In genomic region chr2:75276093-75277055, GRCh38 we compare ENCODE assay signal across 13 cellular contexts.
DNase-seq lines count a peak whose midpoint lies in the region; ATAC-seq and TF ChIP-seq lines count a peak whose summit lies in the region.
"Had no signal": no experiment of that assay in that cellular context is flagged by ENCODE, and none has a peak within 500 bp of the region (broad histone marks: within the 10 kb centered on the region; RNA-seq: fewer than 3 reads in every experiment).

No MANE protein-coding gene starts in this region.

- WGBS in transverse colon (ENCODE audit: low coverage in 1 of 2), 2 donors: 55 to 59% methylated on average over 7 to 8 of the region's 8 CpGs

- TF ChIP-seq EP300 in transverse colon (IDR thresholded peaks at IDR 0.05; ENCODE audit: low read depth): no peak

- peak; percentile 75 for DNase-seq in AG08395 (ENCODE audit: low spot score)
- DNase-seq in HuH-7 (ENCODE audit: low spot score): peak; percentile 2
- peak; percentile 34 for DNase-seq in astrocyte of the cerebellum (ENCODE audit: low read depth)
- peak; percentile 20 for DNase-seq in iPS DF 19.7 (ENCODE audit: low read depth, low spot score)
- DNase-seq in transverse colon: no peak
- DNase-seq in NCI-H774 (lab: John Stamatoyannopoulos, UW): no peak
- no peak for DNase-seq in NCI-H187 treated with DMSO at 0.1 percent for 48 hours (lab: John Stamatoyannopoulos, UW)
- DNase-seq: activated CD8-positive, alpha-beta memory T cell treated with anti-CD3 and anti-CD28 coated beads for 24 hours; lower lobe of right lung; NCI-H524 had no signal

- H3K27me3 ChIP-seq in transverse colon: no peaks in the 10 kb centered on the region
- H3K27me3 ChIP-seq: BLaER1 treated with 17β-estradiol and CSF1 and Interleukin-3, amounts not matched to agents 10 nM and 100 nM; esophagus muscularis mucosa had no signal

- H3K27ac ChIP-seq in transverse colon: no peak overlapping the region
- H3K27ac ChIP-seq: BLaER1 treated with 17β-estradiol and CSF1 and Interleukin-3, amounts not matched to agents 10 nM and 100 nM; esophagus muscularis mucosa; lower lobe of right lung had no signal

- TF ChIP-seq POLR2A in transverse colon (IDR thresholded peaks at IDR 0.05): no peak

- H3K9me3 ChIP-seq in transverse colon: no peaks in the 10 kb centered on the region
- H3K9me3 ChIP-seq: lower lobe of right lung had no signal

- ATAC-seq in HG02840 (IDR thresholded peaks at IDR 0.05; ENCODE audit: low FRiP score, unreplicated experiment): no peak
- ATAC-seq: lower lobe of right lung had no signal

- no peaks in the 10 kb centered on the region for H3K36me3 ChIP-seq in transverse colon
- H3K36me3 ChIP-seq: BLaER1 treated with 17β-estradiol and CSF1 and Interleukin-3, amounts not matched to agents 10 nM and 100 nM; esophagus muscularis mucosa; lower lobe of right lung had no signal

- no peak for TF ChIP-seq CTCF in astrocyte of the cerebellum (IDR thresholded peaks at IDR 0.05; ENCODE audit: low read depth, low read length, missing control alignments)
- TF ChIP-seq CTCF in transverse colon (IDR thresholded peaks at IDR 0.05): no peak

- intact Hi-C loops in transverse colon (cut with DNase I; ENCODE audit: low total_unique reads): no loop called here

- in situ Hi-C loops in astrocyte of the cerebellum (cut with HindIII; ENCODE audit: low sequenced_read_pairs): no loop called here
- in situ Hi-C loops in transverse colon (cut with MboI; ENCODE audit: low pct_ligation_motif_present in 1 of 4, low pct_unique_long_range_greater_than_20kb in 1 of 4, low sequenced_read_pairs in 3 of 4): no loop called here

- H3K4me1 ChIP-seq in transverse colon: no peaks in the 10 kb centered on the region
- H3K4me1 ChIP-seq: BLaER1 treated with 17β-estradiol and CSF1 and Interleukin-3, amounts not matched to agents 10 nM and 100 nM; esophagus muscularis mucosa; lower lobe of right lung had no signal

- H3K4me3 ChIP-seq in astrocyte of the cerebellum (ENCODE audit: low read depth, low read length): peak overlapping the region; percentile 2
- no peak overlapping the region for H3K4me3 ChIP-seq in transverse colon
- H3K4me3 ChIP-seq: BLaER1 treated with 17β-estradiol and CSF1 and Interleukin-3, amounts not matched to agents 10 nM and 100 nM; esophagus muscularis mucosa; lower lobe of right lung had no signal

Comparison
In these comparisons a context has a peak if more than half of its experiments do, and no peak if none do; other contexts are left out.
1. DNase-seq: peak in AG08395 (single experiment), HuH-7 (single experiment), astrocyte of the cerebellum (single experiment) and iPS DF 19.7 (single experiment); none in transverse colon (single experiment), NCI-H774 (single experiment) and NCI-H187 treated with DMSO at 0.1 percent for 48 hours (single experiment).